ENCODE assay signal across 13 cellular contexts in genomic region chr1:94332952-94333351, GRCh38.
DNase-seq lines count a peak whose midpoint lies in the region; ATAC-seq, FAIRE-seq and TF ChIP-seq lines count a peak whose summit lies in the region.
"Had no signal": no experiment of that assay in that cellular context is flagged by ENCODE, and none has a peak within 500 bp of the region (broad histone marks: within the 10 kb centered on the region; RNA-seq: fewer than 3 reads in every experiment).

No MANE protein-coding gene starts in this region.

- DNase-seq in AG08395 (ENCODE audit: low spot score) (peak; percentile 14), bronchial epithelial cell (ENCODE audit: low read depth) (peak; percentile 61), dorsolateral prefrontal cortex (no peak), cerebellar cortex (ENCODE audit: low spot score) (no peak)
- no peak for DNase-seq in CD4-positive, alpha-beta T cell
- DNase-seq: effector memory CD8-positive, alpha-beta T cell; kidney had no signal

- intact Hi-C loops in dorsolateral prefrontal cortex (cut with DNase I), result loop anchor here in 1 of 2 donors (5.0 kb wide), 1 partner anchor 101 kb away; no protein-coding TSS in a partner anchor
- intact Hi-C loops in CD4-positive, alpha-beta T cell (cut with DNase I, micrococcal nuclease), result loop anchor here in 1 of 2 experiments (5.0 to 10.0 kb wide), 2 partner anchors 278 to 706 kb away; no protein-coding TSS in a partner anchor

- no peak for FAIRE-seq in bronchial epithelial cell (lab: Jason Lieb, UNC)
- FAIRE-seq: kidney had no signal

- ATAC-seq in GM18909 (IDR thresholded peaks at IDR 0.05; ENCODE audit: poor library complexity, unreplicated experiment), result peak; percentile 45
- peak; percentile 62 for ATAC-seq in HG03196 (IDR thresholded peaks at IDR 0.05; ENCODE audit: unreplicated experiment)
- no peak for ATAC-seq in CD4-positive, alpha-beta T cell (ENCODE audit: poor library complexity)
- ATAC-seq in HG03108 (IDR thresholded peaks at IDR 0.05; ENCODE audit: unreplicated experiment), result no peak
- ATAC-seq: effector memory CD8-positive, alpha-beta T cell; WTC11 had no signal

- no peaks in the 10 kb centered on the region for H3K36me3 Mint-ChIP-seq in CD4-positive, alpha-beta T cell (ENCODE audit: low read depth)
- H3K36me3 Mint-ChIP-seq: WTC11 had no signal

- H3K4me1 Mint-ChIP-seq in CD4-positive, alpha-beta T cell (ENCODE audit: low read depth), result no peaks in the 10 kb centered on the region

- no peak overlapping the region for H3K27ac Mint-ChIP-seq in CD4-positive, alpha-beta T cell
- H3K27ac Mint-ChIP-seq: effector memory CD8-positive, alpha-beta T cell; WTC11 had no signal

- no peak overlapping the region for H3K4me3 ChIP-seq in bronchial epithelial cell (ENCODE audit: low read depth, low read length)
- no peak overlapping the region for H3K4me3 ChIP-seq in dorsolateral prefrontal cortex
- H3K4me3 ChIP-seq: prostate gland had no signal

- H3K9me3 ChIP-seq in CD4-positive, alpha-beta T cell (ENCODE audit: control insufficient read depth, low read length), result no peaks in the 10 kb centered on the region
- H3K9me3 ChIP-seq: prostate gland had no signal

- no peak overlapping the region for H3K4me3 Mint-ChIP-seq in CD4-positive, alpha-beta T cell
- H3K4me3 Mint-ChIP-seq: effector memory CD8-positive, alpha-beta T cell; WTC11 had no signal

- CTCF ChIA-PET in CD4-positive, alpha-beta T cell (lab: Charles Lee), result interaction anchor here (0.7 kb wide), 1 partner anchor 124 kb away, joined by 3 read pairs; no protein-coding TSS in a partner anchor

- H3K36me3 ChIP-seq in bronchial epithelial cell (ENCODE audit: control insufficient read depth, insufficient read depth, low read length), result no peaks in the 10 kb centered on the region
- H3K36me3 ChIP-seq: prostate gland had no signal

- H3K27me3 Mint-ChIP-seq in CD4-positive, alpha-beta T cell, result peaks cover 25% of the 10 kb centered on the region

- no peaks in the 10 kb centered on the region for H3K9me3 Mint-ChIP-seq in CD4-positive, alpha-beta T cell
- H3K9me3 Mint-ChIP-seq: effector memory CD8-positive, alpha-beta T cell; WTC11 had no signal

- H3K27ac ChIP-seq in dorsolateral prefrontal cortex, result no peak overlapping the region
- H3K27ac ChIP-seq in CD4-positive, alpha-beta T cell (ENCODE audit: low read depth, low read length), result no peak overlapping the region
- H3K27ac ChIP-seq: C4-2B, prostate gland had no signal

- TF ChIP-seq CTCF in bronchial epithelial cell (IDR thresholded peaks at IDR 0.05; ENCODE audit: insufficient read depth, low read length, severe bottlenecking), result no peak
- no peak for TF ChIP-seq CTCF in dorsolateral prefrontal cortex (IDR thresholded peaks at IDR 0.05 in 54 of 56, conservative IDR thresholded peaks at IDR 0.05 in 2 of 56; ENCODE audit: low read depth in 1 of 56, partially characterized antibody in 56 of 56)
- TF ChIP-seq CTCF in CD4-positive, alpha-beta T cell (IDR thresholded peaks at IDR 0.05), result no peak

- POLR2A ChIA-PET in CD4-positive, alpha-beta T cell (lab: Charles Lee), result no interaction called here

- H3K27me3 ChIP-seq in bronchial epithelial cell (ENCODE audit: control insufficient read depth, insufficient read depth, low read length) (no peaks in the 10 kb centered on the region), dorsolateral prefrontal cortex (peaks cover 0 to 23% (median 0%) of the 10 kb centered on the region in 45 donors)
- peaks cover 21% of the 10 kb centered on the region for H3K27me3 ChIP-seq in CD4-positive, alpha-beta T cell (ENCODE audit: control insufficient read depth, insufficient read depth, low read length)

Comparison
In these comparisons a context has a peak if more than half of its experiments do, and no peak if none do; other contexts are left out.
1. DNase-seq: peak in AG08395 (single experiment) and bronchial epithelial cell (single experiment); none in dorsolateral prefrontal cortex (0 of 10), CD4-positive, alpha-beta T cell (0 of 10) and cerebellar cortex (single experiment).
2. ATAC-seq: peak in GM18909 (single experiment) and HG03196 (single experiment); none in CD4-positive, alpha-beta T cell (single experiment) and HG03108 (single experiment).